Comparison of ENCODE assay signal across 1 cellular context in the genomic region with DNA sequence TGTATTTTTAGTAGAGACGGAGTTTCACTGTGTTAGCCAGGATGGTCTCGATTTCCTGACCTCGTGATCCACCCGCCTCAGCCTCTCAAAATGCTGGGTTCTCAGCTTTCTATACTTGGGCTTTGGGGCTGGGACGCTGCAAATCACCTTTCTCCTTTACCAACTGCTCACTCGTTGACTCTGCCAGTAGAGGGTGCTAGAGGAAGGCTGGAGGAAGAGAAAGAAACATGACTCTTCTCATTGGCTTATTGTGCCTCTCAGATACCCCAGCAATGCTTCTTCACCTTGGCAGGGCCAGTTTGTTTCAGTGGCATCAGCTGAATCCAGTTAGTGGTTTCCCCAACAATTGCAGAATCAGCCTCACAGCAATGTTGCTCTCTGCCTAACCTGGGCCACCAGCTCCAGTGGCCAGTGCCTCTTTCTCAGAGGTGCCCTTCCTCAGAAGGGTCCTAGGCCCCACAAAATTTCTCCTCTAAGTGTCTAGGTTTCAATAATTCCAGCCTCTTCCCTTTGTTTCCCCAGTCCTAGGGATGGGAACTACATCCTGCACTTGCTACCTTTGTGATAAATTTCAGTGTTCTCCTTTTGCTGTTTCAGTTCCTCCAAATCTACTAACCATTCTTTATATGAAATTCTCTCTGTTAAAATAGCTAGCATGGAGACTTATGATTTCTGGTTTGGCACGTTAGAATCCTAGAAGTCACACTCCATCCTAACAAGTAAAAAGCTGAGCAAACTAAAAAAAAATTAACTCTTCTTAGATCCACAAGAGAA.
TF ChIP-seq lines count a peak whose summit lies in the region.

No MANE protein-coding gene starts in this region.

TF ChIP-seq in GM23338, 12 proteins besides CTCF, POLR2A, EP300 and RAD21 (continued from another document):
- TF ChIP-seq, protein P1, sequence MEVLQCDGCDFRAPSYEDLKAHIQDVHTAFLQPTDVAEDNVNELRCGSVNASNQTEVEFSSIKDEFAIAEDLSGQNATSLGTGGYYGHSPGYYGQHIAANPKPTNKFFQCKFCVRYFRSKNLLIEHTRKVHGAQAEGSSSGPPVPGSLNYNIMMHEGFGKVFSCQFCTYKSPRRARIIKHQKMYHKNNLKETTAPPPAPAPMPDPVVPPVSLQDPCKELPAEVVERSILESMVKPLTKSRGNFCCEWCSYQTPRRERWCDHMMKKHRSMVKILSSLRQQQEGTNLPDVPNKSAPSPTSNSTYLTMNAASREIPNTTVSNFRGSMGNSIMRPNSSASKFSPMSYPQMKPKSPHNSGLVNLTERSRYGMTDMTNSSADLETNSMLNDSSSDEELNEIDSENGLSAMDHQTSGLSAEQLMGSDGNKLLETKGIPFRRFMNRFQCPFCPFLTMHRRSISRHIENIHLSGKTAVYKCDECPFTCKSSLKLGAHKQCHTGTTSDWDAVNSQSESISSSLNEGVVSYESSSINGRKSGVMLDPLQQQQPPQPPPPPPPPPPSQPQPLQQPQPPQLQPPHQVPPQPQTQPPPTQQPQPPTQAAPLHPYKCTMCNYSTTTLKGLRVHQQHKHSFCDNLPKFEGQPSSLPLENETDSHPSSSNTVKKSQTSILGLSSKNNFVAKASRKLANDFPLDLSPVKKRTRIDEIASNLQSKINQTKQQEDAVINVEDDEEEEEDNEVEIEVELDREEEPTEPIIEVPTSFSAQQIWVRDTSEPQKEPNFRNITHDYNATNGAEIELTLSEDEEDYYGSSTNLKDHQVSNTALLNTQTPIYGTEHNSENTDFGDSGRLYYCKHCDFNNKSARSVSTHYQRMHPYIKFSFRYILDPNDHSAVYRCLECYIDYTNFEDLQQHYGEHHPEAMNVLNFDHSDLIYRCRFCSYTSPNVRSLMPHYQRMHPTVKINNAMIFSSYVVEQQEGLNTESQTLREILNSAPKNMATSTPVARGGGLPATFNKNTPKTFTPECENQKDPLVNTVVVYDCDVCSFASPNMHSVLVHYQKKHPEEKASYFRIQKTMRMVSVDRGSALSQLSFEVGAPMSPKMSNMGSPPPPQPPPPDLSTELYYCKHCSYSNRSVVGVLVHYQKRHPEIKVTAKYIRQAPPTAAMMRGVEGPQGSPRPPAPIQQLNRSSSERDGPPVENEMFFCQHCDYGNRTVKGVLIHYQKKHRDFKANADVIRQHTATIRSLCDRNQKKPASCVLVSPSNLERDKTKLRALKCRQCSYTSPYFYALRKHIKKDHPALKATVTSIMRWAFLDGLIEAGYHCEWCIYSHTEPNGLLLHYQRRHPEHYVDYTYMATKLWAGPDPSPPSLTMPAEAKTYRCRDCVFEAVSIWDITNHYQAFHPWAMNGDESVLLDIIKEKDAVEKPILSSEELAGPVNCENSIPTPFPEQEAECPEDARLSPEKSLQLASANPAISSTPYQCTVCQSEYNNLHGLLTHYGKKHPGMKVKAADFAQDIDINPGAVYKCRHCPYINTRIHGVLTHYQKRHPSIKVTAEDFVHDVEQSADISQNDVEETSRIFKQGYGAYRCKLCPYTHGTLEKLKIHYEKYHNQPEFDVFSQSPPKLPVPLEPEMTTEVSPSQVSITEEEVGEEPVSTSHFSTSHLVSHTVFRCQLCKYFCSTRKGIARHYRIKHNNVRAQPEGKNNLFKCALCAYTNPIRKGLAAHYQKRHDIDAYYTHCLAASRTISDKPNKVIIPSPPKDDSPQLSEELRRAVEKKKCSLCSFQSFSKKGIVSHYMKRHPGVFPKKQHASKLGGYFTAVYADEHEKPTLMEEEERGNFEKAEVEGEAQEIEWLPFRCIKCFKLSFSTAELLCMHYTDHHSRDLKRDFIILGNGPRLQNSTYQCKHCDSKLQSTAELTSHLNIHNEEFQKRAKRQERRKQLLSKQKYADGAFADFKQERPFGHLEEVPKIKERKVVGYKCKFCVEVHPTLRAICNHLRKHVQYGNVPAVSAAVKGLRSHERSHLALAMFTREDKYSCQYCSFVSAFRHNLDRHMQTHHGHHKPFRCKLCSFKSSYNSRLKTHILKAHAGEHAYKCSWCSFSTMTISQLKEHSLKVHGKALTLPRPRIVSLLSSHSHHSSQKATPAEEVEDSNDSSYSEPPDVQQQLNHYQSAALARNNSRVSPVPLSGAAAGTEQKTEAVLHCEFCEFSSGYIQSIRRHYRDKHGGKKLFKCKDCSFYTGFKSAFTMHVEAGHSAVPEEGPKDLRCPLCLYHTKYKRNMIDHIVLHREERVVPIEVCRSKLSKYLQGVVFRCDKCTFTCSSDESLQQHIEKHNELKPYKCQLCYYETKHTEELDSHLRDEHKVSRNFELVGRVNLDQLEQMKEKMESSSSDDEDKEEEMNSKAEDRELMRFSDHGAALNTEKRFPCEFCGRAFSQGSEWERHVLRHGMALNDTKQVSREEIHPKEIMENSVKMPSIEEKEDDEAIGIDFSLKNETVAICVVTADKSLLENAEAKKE (CRISPR knock-in tag; IDR thresholded peaks at IDR 0.05) = no peak
- no peak for TF ChIP-seq CREB1 (CRISPR knock-in tag; IDR thresholded peaks at IDR 0.05; ENCODE audit: low read depth)
- TF ChIP-seq, protein P2, sequence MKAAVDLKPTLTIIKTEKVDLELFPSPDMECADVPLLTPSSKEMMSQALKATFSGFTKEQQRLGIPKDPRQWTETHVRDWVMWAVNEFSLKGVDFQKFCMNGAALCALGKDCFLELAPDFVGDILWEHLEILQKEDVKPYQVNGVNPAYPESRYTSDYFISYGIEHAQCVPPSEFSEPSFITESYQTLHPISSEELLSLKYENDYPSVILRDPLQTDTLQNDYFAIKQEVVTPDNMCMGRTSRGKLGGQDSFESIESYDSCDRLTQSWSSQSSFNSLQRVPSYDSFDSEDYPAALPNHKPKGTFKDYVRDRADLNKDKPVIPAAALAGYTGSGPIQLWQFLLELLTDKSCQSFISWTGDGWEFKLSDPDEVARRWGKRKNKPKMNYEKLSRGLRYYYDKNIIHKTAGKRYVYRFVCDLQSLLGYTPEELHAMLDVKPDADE (IDR thresholded peaks at IDR 0.05) = no peak
- TF ChIP-seq EZH2 (IDR thresholded peaks at IDR 0.05; ENCODE audit: low read depth, unreplicated experiment) = no peak
- TF ChIP-seq EZH2phosphoT487 (IDR thresholded peaks at IDR 0.05; ENCODE audit: unreplicated experiment) = no peak
- TF ChIP-seq JUNB (IDR thresholded peaks at IDR 0.05; ENCODE audit: unreplicated experiment) = no peak
- no peak for TF ChIP-seq ZNF114 (CRISPR knock-in tag; IDR thresholded peaks at IDR 0.05)
